12 cellular contexts compared by ENCODE assay signal in the genomic region with DNA sequence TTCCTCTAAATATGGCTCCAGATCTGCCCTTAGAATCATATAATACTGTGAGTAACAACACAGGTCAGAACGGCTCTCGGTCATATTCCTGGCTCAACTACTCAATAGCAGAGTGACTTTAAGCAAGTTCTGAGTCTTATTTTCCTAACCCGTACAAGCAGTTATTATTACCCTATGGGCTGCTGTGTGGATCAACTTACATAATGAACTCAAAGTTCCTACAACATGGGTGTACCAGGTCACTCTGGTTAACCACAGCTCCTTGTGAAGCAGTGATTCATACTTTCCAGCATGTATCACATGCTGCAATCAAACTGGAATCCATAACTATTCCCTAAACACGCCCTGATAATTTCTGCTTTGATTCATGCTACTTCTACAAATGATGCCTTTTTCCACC.
DNase-seq lines count a peak whose midpoint lies in the region; ATAC-seq and TF ChIP-seq lines count a peak whose summit lies in the region.
"Had no signal": no experiment of that assay in that cellular context is flagged by ENCODE, and none has a peak within 500 bp of the region (broad histone marks: within the 10 kb centered on the region; RNA-seq: fewer than 3 reads in every experiment).

No MANE protein-coding gene starts in this region.

- DNase-seq in stimulated activated CD4-positive, alpha-beta T cell treated with anti-CD3 and anti-CD28 coated beads, Interleukin-15, amount 100 ng/mL, for 24 hours = peak; percentile 7
- DNase-seq in stimulated activated CD4-positive, alpha-beta T cell treated with anti-CD3 and anti-CD28 coated beads, Interleukin-2, amount 100 ng/mL, for 48 hours = no peak
- DNase-seq in SW 1271 (lab: John Stamatoyannopoulos, UW) (peak; percentile 82 to 93), fibroblast of villous mesenchyme (ENCODE audit: low read depth) (peak; percentile 97), neural progenitor cell (ENCODE audit: low spot score) (no peak), aorta (no peak), germinal center (ENCODE audit: low spot score) (no peak)
- DNase-seq: activated effector memory CD4-positive, alpha-beta T cell treated with Interleukin-2 at 50 U/mL for 16 hours; C1 segment of cervical spinal cord; naive B cell; NCI-H1436 had no signal

- no peaks in the 10 kb centered on the region for H3F3A ChIP-seq in neural progenitor cell (ENCODE audit: low read depth)

- H3K27me3 ChIP-seq in neural progenitor cell = no peaks in the 10 kb centered on the region
- H3K27me3 ChIP-seq in aorta (ENCODE audit: control insufficient read depth in 1 of 2, insufficient read depth in 2 of 2, low read length in 1 of 2) = no peaks in the 10 kb centered on the region

- H3K79me2 ChIP-seq in neural progenitor cell (ENCODE audit: low read depth) = no peaks in the 10 kb centered on the region

- H2AFZ ChIP-seq in neural progenitor cell (replicated peaks) = no peak overlapping the region

- TF ChIP-seq CTCF in fibroblast of villous mesenchyme (IDR thresholded peaks at IDR 0.05; ENCODE audit: insufficient read depth, low read depth, low read length) (no peak), neural progenitor cell (IDR thresholded peaks at IDR 0.05) (no peak)

- no peaks in the 10 kb centered on the region for H3K9me3 Mint-ChIP-seq in neural progenitor cell

- H3K4me1 ChIP-seq in neural progenitor cell (no peaks in the 10 kb centered on the region), aorta (ENCODE audit: control insufficient read depth in 1 of 2, insufficient read depth in 2 of 2, low read length in 2 of 2) (no peaks in the 10 kb centered on the region)

- ATAC-seq in HG02938 (IDR thresholded peaks at IDR 0.05; ENCODE audit: unreplicated experiment) (no peak), aorta (ENCODE audit: low FRiP score) (no peak)

- no peak overlapping the region for H3K9ac ChIP-seq in neural progenitor cell

- H3K4me3 Mint-ChIP-seq in neural progenitor cell = no peak overlapping the region
- H3K4me3 Mint-ChIP-seq: naive B cell had no signal

- 70 to 87% methylated on average over 4 of the region's 4 CpGs for WGBS in aorta, 2 donors

- H3K27ac ChIP-seq in neural progenitor cell = no peak overlapping the region
- no peak overlapping the region for H3K27ac ChIP-seq in aorta (ENCODE audit: low read depth in 1 of 2, low read length in 2 of 2)

- no peak overlapping the region for H3K27ac Mint-ChIP-seq in neural progenitor cell
- H3K27ac Mint-ChIP-seq: naive B cell had no signal

- no peak overlapping the region for H3K4me2 ChIP-seq in neural progenitor cell

- no peaks in the 10 kb centered on the region for H3K27me3 Mint-ChIP-seq in neural progenitor cell (ENCODE audit: insufficient read depth, low read depth)
- H3K27me3 Mint-ChIP-seq: naive B cell had no signal

- no peaks in the 10 kb centered on the region for H3K4me1 Mint-ChIP-seq in neural progenitor cell
- H3K4me1 Mint-ChIP-seq: naive B cell had no signal

- H3K4me3 ChIP-seq in fibroblast of villous mesenchyme (ENCODE audit: low read depth, low read length) = no peak overlapping the region
- H3K4me3 ChIP-seq in neural progenitor cell = no peak overlapping the region
- H3K4me3 ChIP-seq in aorta (ENCODE audit: low read length in 2 of 2) = no peak overlapping the region

- no peaks in the 10 kb centered on the region for H3K36me3 Mint-ChIP-seq in neural progenitor cell

- intact Hi-C loops in aorta (cut with DNase I) = no loop called here

- no peaks in the 10 kb centered on the region for H3K9me3 ChIP-seq in neural progenitor cell (ENCODE audit: low read depth)
- no peaks in the 10 kb centered on the region for H3K9me3 ChIP-seq in aorta (ENCODE audit: control insufficient read depth, low read length)

- no peaks in the 10 kb centered on the region for H4K20me1 ChIP-seq in neural progenitor cell (ENCODE audit: low read depth)

- no peaks in the 10 kb centered on the region for H3K36me3 ChIP-seq in neural progenitor cell
- no peaks in the 10 kb centered on the region for H3K36me3 ChIP-seq in aorta (ENCODE audit: control insufficient read depth in 1 of 2, insufficient read depth in 2 of 2, low read length in 1 of 2)

Comparison
In these comparisons a context has a peak if more than half of its experiments do, and no peak if none do; other contexts are left out.
1. DNase-seq: peak in stimulated activated CD4-positive, alpha-beta T cell treated with anti-CD3 and anti-CD28 coated beads, Interleukin-15, amount 100 ng/mL, for 24 hours (single experiment), SW 1271 (2 of 2) and fibroblast of villous mesenchyme (single experiment); none in stimulated activated CD4-positive, alpha-beta T cell treated with anti-CD3 and anti-CD28 coated beads, Interleukin-2, amount 100 ng/mL, for 48 hours (0 of 2), neural progenitor cell (single experiment), aorta (0 of 2) and germinal center (single experiment).